ENCODE assay signal across 9 cellular contexts in the genomic region with DNA sequence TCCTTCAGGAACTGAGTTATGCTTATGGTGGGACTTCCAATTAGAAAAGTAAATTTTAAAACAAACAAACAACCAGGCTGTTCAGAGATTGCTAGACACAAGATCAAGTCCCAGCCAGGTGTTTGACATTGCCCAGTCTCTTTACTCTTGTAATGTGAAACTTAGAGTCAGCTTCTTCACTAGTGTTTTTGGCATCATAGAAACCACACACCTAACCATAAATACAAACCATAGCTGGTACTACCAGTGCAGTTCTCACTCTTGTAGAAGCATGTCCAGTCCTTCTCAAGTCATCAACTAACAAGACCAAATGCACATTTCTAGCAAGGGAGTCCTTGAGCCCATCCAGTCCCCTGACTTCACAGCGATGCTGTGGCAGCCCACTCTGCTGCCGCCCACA.
"Had no signal": no experiment of that assay in that cellular context is flagged by ENCODE, and none has a peak within 500 bp of the region (broad histone marks: within the 10 kb centered on the region; RNA-seq: fewer than 3 reads in every experiment).

No MANE protein-coding gene starts in this region.

- H3K4me1 ChIP-seq: HAP-1 had no signal

- H3K4me3 Mint-ChIP-seq: HFFc6, IgD-negative memory B cell had no signal

- H2AFZ ChIP-seq: GM23248 had no signal

- H3K4me1 Mint-ChIP-seq: IgD-negative memory B cell had no signal

- H3K27ac Mint-ChIP-seq: HFFc6, IgD-negative memory B cell had no signal

- DNase-seq: GM23248, GOT3, H7, HFFc6, KBM-7 had no signal

- H3K9me3 ChIP-seq: HAP-1 had no signal

- ATAC-seq: HCT116 had no signal

- FAIRE-seq: HTR-8/SVneo had no signal

- H3K9me3 Mint-ChIP-seq: HFFc6 had no signal

- H3K36me3 Mint-ChIP-seq: IgD-negative memory B cell had no signal

- H3K36me3 ChIP-seq: HAP-1 had no signal

- H3K4me3 ChIP-seq: GM23248, HAP-1 had no signal

- H3K27me3 Mint-ChIP-seq: IgD-negative memory B cell had no signal

- H3K9ac ChIP-seq: GM23248 had no signal

- H3K27ac ChIP-seq: GM23248 had no signal
